ENCODE assay signal across 22 cellular contexts in genomic region chr20:30812739-30813411, GRCh38.
A peak's percentile ranks its signal among the peaks of the same experiment; 100 is the strongest.
DNase-seq lines count a peak whose midpoint lies in the region; ATAC-seq, FAIRE-seq and TF ChIP-seq lines count a peak whose summit lies in the region.
"Had no signal": no experiment of that assay in that cellular context is flagged by ENCODE, and none has a peak within 500 bp of the region (broad histone marks: within the 10 kb centered on the region; RNA-seq: fewer than 3 reads in every experiment).

No MANE protein-coding gene starts in this region.

- no peak overlapping the region for H4K12ac ChIP-seq in trophoblast cell (ENCODE audit: low read depth, low read length)

- H3K27ac ChIP-seq in HUES6 (ENCODE audit: low read depth, low read length), result no peak overlapping the region
- no peak overlapping the region for H3K27ac ChIP-seq in trophoblast cell (ENCODE audit: low read depth, low read length)

- no CpG with 5 or more reads among the region's 27 CpGs for WGBS in trophoblast cell (ENCODE audit: extremely low coverage, insufficient coverage, insufficient read length)

- CTCF ChIA-PET in GM10248 (lab: Yijun Ruan, JAX), result no interaction called here

- POLR2A ChIA-PET in GM10248 (lab: Yijun Ruan, JAX), result no interaction called here

- ATAC-seq in GM19328 (IDR thresholded peaks at IDR 0.05; ENCODE audit: unreplicated experiment), result no peak
- ATAC-seq: HCT116, PC-3 had no signal

- H4K91ac ChIP-seq in trophoblast cell (ENCODE audit: low read depth, low read length), result no peak overlapping the region

- DNase-seq in GM10248 (ENCODE audit: extremely low spot score) (peak; percentile 25), GM12892 (ENCODE audit: insufficient read length) (peak; percentile 19), islet precursor cell (peak; percentile 51), UCSD-AML1 (lab: John Stamatoyannopoulos, UW; ENCODE audit: unreplicated experiment) (no peak), trophoblast cell (no peak)
- DNase-seq: CD4-positive, alpha-beta memory T cell; COR-L47; DMS79 treated with DMSO at 0.1 percent for 48 hours; GF-D8; GOT3; Kasumi-1; NCI-H2029; NCI-H446 treated with DMSO at 0.1 percent for 48 hours; NCI-H526; NK-92 treated with Interleukin-12 subunit alpha and Interleukin-12 subunit beta, amount 100 ng/mL, for 24 hours; PC-3; T-helper 9 cell had no signal

- no peak overlapping the region for H3K23ac ChIP-seq in trophoblast cell (ENCODE audit: low read length)

- no peak overlapping the region for H2BK120ac ChIP-seq in trophoblast cell (ENCODE audit: insufficient read depth, low read length, poor library complexity)

- no peak overlapping the region for H2AFZ ChIP-seq in trophoblast cell (ENCODE audit: insufficient read depth, low read length, poor library complexity)

- H3K9me3 ChIP-seq in HUES6 (ENCODE audit: control insufficient read depth, insufficient read depth, low read depth, low read length), result peaks cover 53% of the 10 kb centered on the region
- peaks cover 40% of the 10 kb centered on the region for H3K9me3 ChIP-seq in trophoblast cell (ENCODE audit: insufficient read depth, low read depth, low read length)

- no peak overlapping the region for H2AK5ac ChIP-seq in trophoblast cell (ENCODE audit: low read length)

- no peak overlapping the region for H2BK5ac ChIP-seq in trophoblast cell (ENCODE audit: low read depth, low read length, poor library complexity)

- H3K4me1 ChIP-seq in HUES6 (ENCODE audit: control insufficient read depth, insufficient read depth, low read length) (no peaks in the 10 kb centered on the region), trophoblast cell (ENCODE audit: control insufficient read depth in 1 of 2, insufficient read depth in 2 of 2, low read length in 2 of 2) (no peaks in the 10 kb centered on the region)

- no peak overlapping the region for H3K4me2 ChIP-seq in trophoblast cell (ENCODE audit: low read length)

- no peaks in the 10 kb centered on the region for H3K79me2 ChIP-seq in trophoblast cell (ENCODE audit: control insufficient read depth, insufficient read depth, low read length, poor library complexity)

- no peak overlapping the region for H4K8ac ChIP-seq in trophoblast cell (ENCODE audit: low read depth, low read length)

- H3K36me3 ChIP-seq in HUES6 (ENCODE audit: control insufficient read depth, insufficient read depth, low read length) (no peaks in the 10 kb centered on the region), trophoblast cell (ENCODE audit: control insufficient read depth in 1 of 2, insufficient read depth in 2 of 2, low read length in 2 of 2) (no peaks in the 10 kb centered on the region)

- no peak for TF ChIP-seq CTCF in GM10248 (IDR thresholded peaks at IDR 0.05; ENCODE audit: control extremely low read depth, extremely low read depth, low read depth, missing control alignments)

- H3K79me1 ChIP-seq in trophoblast cell (ENCODE audit: low read length), result no peaks in the 10 kb centered on the region

- no peak overlapping the region for H2BK12ac ChIP-seq in trophoblast cell (ENCODE audit: low read length)

- H3K9ac ChIP-seq in HUES6 (ENCODE audit: low read length) (no peak overlapping the region), trophoblast cell (ENCODE audit: low read length) (no peak overlapping the region)

- peak overlapping the region; percentile 28; the same call in 1 of the 2 replicates for H3K4me3 ChIP-seq in HUES6 (ENCODE audit: low read depth, low read length)
- H3K4me3 ChIP-seq in trophoblast cell (ENCODE audit: low read depth, low read length), result no peak overlapping the region

- no peak overlapping the region for H3K4ac ChIP-seq in trophoblast cell (ENCODE audit: low read depth, low read length)

- TF ChIP-seq POLR2A in GM12892 (IDR thresholded peaks at IDR 0.05; ENCODE audit: low read depth, low read length), result no peak

- peaks cover 3% of the 10 kb centered on the region for H3K27me3 ChIP-seq in HUES6 (ENCODE audit: control insufficient read depth, insufficient read depth, low read length)
- no peaks in the 10 kb centered on the region for H3K27me3 ChIP-seq in trophoblast cell (ENCODE audit: insufficient read depth, low read length)

- H3K14ac ChIP-seq in trophoblast cell (ENCODE audit: low read length), result no peak overlapping the region

- no peak overlapping the region for H3K18ac ChIP-seq in trophoblast cell (ENCODE audit: low read length)

- no peak for FAIRE-seq in GM12892 (lab: Jason Lieb, UNC)
- FAIRE-seq: GM19239, K562 had no signal

Comparison
In these comparisons a context has a peak if more than half of its experiments do, and no peak if none do; other contexts are left out.
1. DNase-seq: peak in GM10248 (single experiment), GM12892 (single experiment) and islet precursor cell (single experiment); none in UCSD-AML1 (single experiment) and trophoblast cell (0 of 2).